Comparison of ENCODE assay signal across 15 cellular contexts in genomic region chr15:74227968-74228722, GRCh38. TPM values are rescaled to one million over a fixed set of nuclear protein-coding genes. Genes with fewer than 3 reads are reported as not detected.
A peak's percentile ranks its signal among the peaks of the same experiment; 100 is the strongest.
DNase-seq lines count a peak whose midpoint lies in the region; ATAC-seq and TF ChIP-seq lines count a peak whose summit lies in the region.
"Had no signal": no experiment of that assay in that cellular context is flagged by ENCODE, and none has a peak within 500 bp of the region (broad histone marks: within the 10 kb centered on the region; RNA-seq: fewer than 3 reads in every experiment).

No MANE protein-coding gene starts in this region.

- H3K9me3 ChIP-seq in neural progenitor cell (ENCODE audit: low read depth) = no peaks in the 10 kb centered on the region
- H3K9me3 ChIP-seq: tibial artery had no signal

- H3K27me3 ChIP-seq in neural progenitor cell = peaks cover 15% of the 10 kb centered on the region

- DNase-seq in DMS 273 (lab: John Stamatoyannopoulos, UW; ENCODE audit: unreplicated experiment) (peak; percentile 57), DMS 273 treated with DMSO at 0.1 percent for 48 hours (lab: John Stamatoyannopoulos, UW) (no peak), NCI-H446 (lab: John Stamatoyannopoulos, UW) (peak; percentile 39 to 70), dermis microvascular lymphatic vessel endothelial cell (ENCODE audit: low read depth in 2 of 2) (peak; percentile 33 to 47), neural progenitor cell (ENCODE audit: low spot score) (no peak), midbrain (lab: John Stamatoyannopoulos, UW) (no peak), NOMO-1 treated with DMSO at 0.1 percent for 48 hours (lab: John Stamatoyannopoulos, UW; ENCODE audit: unreplicated experiment) (no peak)
- DNase-seq: activated CD4-positive, CD25-positive, alpha-beta regulatory T cell; CD8-positive, alpha-beta memory T cell; KG1; NK-92 treated with Interleukin-12 subunit alpha and Interleukin-12 subunit beta, amount 100 ng/mL, for 24 hours; tibial artery had no signal

- H3K36me3 ChIP-seq in neural progenitor cell = no peaks in the 10 kb centered on the region
- H3K36me3 ChIP-seq: tibial artery had no signal

- no peaks in the 10 kb centered on the region for H3K79me2 ChIP-seq in neural progenitor cell (ENCODE audit: low read depth)

- no peak overlapping the region for H2AFZ ChIP-seq in neural progenitor cell (replicated peaks)

- peaks cover 33% of the 10 kb centered on the region for H3F3A ChIP-seq in neural progenitor cell (ENCODE audit: low read depth)

- peak overlapping the region; percentile 60 for H3K4me3 Mint-ChIP-seq in neural progenitor cell
- H3K4me3 Mint-ChIP-seq: CD8-positive, alpha-beta memory T cell had no signal

- H4K20me1 ChIP-seq in neural progenitor cell (ENCODE audit: low read depth) = no peaks in the 10 kb centered on the region

- H3K9me3 Mint-ChIP-seq in neural progenitor cell = no peaks in the 10 kb centered on the region
- H3K9me3 Mint-ChIP-seq: CD8-positive, alpha-beta memory T cell had no signal

- H3K27ac ChIP-seq in neural progenitor cell = no peak overlapping the region
- H3K27ac ChIP-seq: 22Rv1, tibial artery had no signal

- H3K27ac Mint-ChIP-seq in neural progenitor cell = peak overlapping the region; percentile 70
- H3K27ac Mint-ChIP-seq: CD8-positive, alpha-beta memory T cell had no signal

- peaks cover 78% of the 10 kb centered on the region for H3K4me1 Mint-ChIP-seq in neural progenitor cell
- H3K4me1 Mint-ChIP-seq: CD8-positive, alpha-beta memory T cell had no signal

- peaks cover 43% of the 10 kb centered on the region for H3K4me1 ChIP-seq in neural progenitor cell

- H3K4me2 ChIP-seq in neural progenitor cell = peak overlapping the region; percentile 24

- H3K9ac ChIP-seq in neural progenitor cell = no peak overlapping the region

- no peaks in the 10 kb centered on the region for H3K36me3 Mint-ChIP-seq in neural progenitor cell
- H3K36me3 Mint-ChIP-seq: CD8-positive, alpha-beta memory T cell had no signal

- H3K4me3 ChIP-seq in neural progenitor cell = no peak overlapping the region
- H3K4me3 ChIP-seq: tibial artery had no signal

- no peak for ATAC-seq in GM18873 (IDR thresholded peaks at IDR 0.05; ENCODE audit: low FRiP score, unreplicated experiment)

- H3K27me3 Mint-ChIP-seq in neural progenitor cell (ENCODE audit: insufficient read depth, low read depth) = peaks cover 40% of the 10 kb centered on the region

- TF ChIP-seq CTCF in neural progenitor cell (IDR thresholded peaks at IDR 0.05) = no peak

RNA-seq across cellular contexts. Expression of gene CCDC33, which starts 8.0 kb away (rescaled TPM):
- total RNA-seq in dermis microvascular lymphatic vessel endothelial cell (not detected in 2 replicates), neural progenitor cell (ENCODE audit: low replicate concordance) (1.9 TPM in 1 of 2 replicates, not detected in the other)
- total RNA-seq: CD8-positive, alpha-beta memory T cell had no signal

RNA-seq across cellular contexts. Expression of gene STRA6, which starts 25.6 kb away (rescaled TPM):
- total RNA-seq in dermis microvascular lymphatic vessel endothelial cell (under 0.01 TPM in 1 of 2 replicates, not detected in the other), neural progenitor cell (ENCODE audit: low replicate concordance) (3.1 and 5.9 TPM in 2 replicates)
- total RNA-seq: CD8-positive, alpha-beta memory T cell had no signal

RNA-seq across cellular contexts. Expression of gene ISLR, which starts 54.6 kb away (rescaled TPM):
- total RNA-seq in dermis microvascular lymphatic vessel endothelial cell = 0.13 TPM in 1 of 2 replicates, not detected in the other
- total RNA-seq in neural progenitor cell (ENCODE audit: low replicate concordance) = 0.68 TPM in 1 of 2 replicates, not detected in the other
- total RNA-seq: CD8-positive, alpha-beta memory T cell; epithelial cell of proximal tubule had no signal

Comparison
In these comparisons a context has a peak if more than half of its experiments do, and no peak if none do; other contexts are left out.
1. DNase-seq: peak in DMS 273 (single experiment), NCI-H446 (2 of 2) and dermis microvascular lymphatic vessel endothelial cell (2 of 2); none in DMS 273 treated with DMSO at 0.1 percent for 48 hours (single experiment), neural progenitor cell (single experiment), midbrain (single experiment) and NOMO-1 treated with DMSO at 0.1 percent for 48 hours (single experiment).